Comparison of ENCODE assay signal across 21 cellular contexts in the genomic region with DNA sequence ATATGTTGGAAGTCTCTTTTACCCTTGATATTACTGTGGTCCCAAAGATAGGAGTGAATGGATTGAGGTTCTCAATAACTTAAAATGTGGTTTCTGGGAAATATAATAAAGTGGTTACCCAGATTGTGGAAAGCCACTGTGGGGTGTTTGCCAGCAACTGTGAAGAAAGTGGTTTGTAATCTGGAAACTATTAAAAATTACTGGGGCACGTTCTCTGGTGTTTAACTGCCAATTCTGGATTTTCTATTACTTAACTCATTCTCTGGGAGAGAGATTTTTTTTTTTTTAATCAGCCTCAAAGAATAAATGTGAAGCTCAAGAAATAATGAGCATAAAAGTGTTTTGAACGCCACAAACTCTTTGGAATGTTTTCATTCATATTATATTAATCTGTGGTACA. TPM values are rescaled to one million over a fixed set of nuclear protein-coding genes. Genes with fewer than 3 reads are reported as not detected.
"Had no signal": no experiment of that assay in that cellular context is flagged by ENCODE, and none has a peak within 500 bp of the region (broad histone marks: within the 10 kb centered on the region; RNA-seq: fewer than 3 reads in every experiment).

No MANE protein-coding gene starts in this region.

- H3K27ac ChIP-seq: brain microvascular endothelial cell, coronary artery, sigmoid colon, thoracic aorta, upper lobe of left lung had no signal

- DNase-seq: activated CD4-positive, alpha-beta memory T cell treated with anti-CD3 and anti-CD28 coated beads, Interleukin-2, amount 10 ng/mL, durations not matched to agents 7 days and 5 days; activated CD4-positive, alpha-beta T cell treated with anti-CD3 and anti-CD28 coated beads for 48 hours; activated CD4-positive, CD25-positive, alpha-beta regulatory T cell; activated naive CD4-positive, alpha-beta T cell treated with Interleukin-2 at 50 U/mL for 16 hours; activated naive CD8-positive, alpha-beta T cell treated with anti-CD3 and anti-CD28 coated beads, Interleukin-2, amount 10 ng/mL, durations not matched to agents 7 days and 5 days; activated T-cell treated with anti-CD3 and anti-CD28 coated beads, Interleukin-2, amount 50 U/mL, for 24 hours; amygdala; brain microvascular endothelial cell; left colon; nephron progenitor cell; occipital lobe; sigmoid colon; stimulated activated naive B cell treated with anti-CD40 and anti-IgM and Interleukin-4, amounts not matched to agents 10 μg/mL and 1 μg/mL and 100 μg/mL, for 72 hours; upper lobe of left lung had no signal

- H3K27me3 ChIP-seq: brain microvascular endothelial cell, sigmoid colon, upper lobe of left lung had no signal

- H3K4me3 ChIP-seq: coronary artery, lung, sigmoid colon, thoracic aorta, upper lobe of left lung had no signal

- H3K36me3 ChIP-seq: brain microvascular endothelial cell, sigmoid colon, thoracic aorta, upper lobe of left lung had no signal

- H3K9me3 ChIP-seq: sigmoid colon had no signal

- ATAC-seq: left colon; stimulated activated naive B cell treated with anti-CD40 and anti-IgM and Interleukin-4, amounts not matched to agents 10 μg/mL and 1 μg/mL and 100 μg/mL, for 72 hours had no signal

RNA-seq across cellular contexts. Expression of a gene that starts 4.9 kb away (rescaled TPM):
- total RNA-seq: activated CD4-positive, alpha-beta memory T cell treated with anti-CD3 and anti-CD28 coated beads, Interleukin-2, amount 10 ng/mL, durations not matched to agents 7 days and 5 days; activated naive CD8-positive, alpha-beta T cell treated with anti-CD3 and anti-CD28 coated beads, Interleukin-2, amount 10 ng/mL, durations not matched to agents 7 days and 5 days; activated T-helper 2 cell treated with anti-CD3 and anti-CD28 coated beads, Interferon-gamma antibody, Interleukin-2, Interleukin-4, amounts not matched to agents 10 μg/mL and 5 μg/mL and 100 μg/mL, durations not matched to agents 14 hours and 24 hours and 36 hours; thoracic aorta had no signal

RNA-seq across cellular contexts. Expression of a gene that starts 21.5 kb away (rescaled TPM):
- total RNA-seq: activated CD4-positive, alpha-beta memory T cell treated with anti-CD3 and anti-CD28 coated beads, Interleukin-2, amount 10 ng/mL, durations not matched to agents 7 days and 5 days; activated naive CD8-positive, alpha-beta T cell treated with anti-CD3 and anti-CD28 coated beads, Interleukin-2, amount 10 ng/mL, durations not matched to agents 7 days and 5 days; activated T-helper 2 cell treated with anti-CD3 and anti-CD28 coated beads, Interferon-gamma antibody, Interleukin-2, Interleukin-4, amounts not matched to agents 10 μg/mL and 5 μg/mL and 100 μg/mL, durations not matched to agents 14 hours and 24 hours and 36 hours; epithelial cell of proximal tubule; left colon; lung; mesothelial cell of epicardium; progenitor cell of endocrine pancreas; sigmoid colon; thoracic aorta; upper lobe of left lung had no signal

RNA-seq across cellular contexts. Expression of a gene that starts 37.6 kb away (rescaled TPM):
- total RNA-seq: activated CD4-positive, alpha-beta memory T cell treated with anti-CD3 and anti-CD28 coated beads, Interleukin-2, amount 10 ng/mL, durations not matched to agents 7 days and 5 days; activated naive CD8-positive, alpha-beta T cell treated with anti-CD3 and anti-CD28 coated beads, Interleukin-2, amount 10 ng/mL, durations not matched to agents 7 days and 5 days; activated T-helper 2 cell treated with anti-CD3 and anti-CD28 coated beads, Interferon-gamma antibody, Interleukin-2, Interleukin-4, amounts not matched to agents 10 μg/mL and 5 μg/mL and 100 μg/mL, durations not matched to agents 14 hours and 24 hours and 36 hours had no signal
